ENCODE assay signal across 9 cellular contexts in genomic region chr2:234493117-234493516, GRCh38. TPM values are rescaled to one million over a fixed set of nuclear protein-coding genes. Genes with fewer than 3 reads are reported as not detected.
DNase-seq lines count a peak whose midpoint lies in the region; TF ChIP-seq lines count a peak whose summit lies in the region.
"Had no signal": no experiment of that assay in that cellular context is flagged by ENCODE, and none has a peak within 500 bp of the region (broad histone marks: within the 10 kb centered on the region; RNA-seq: fewer than 3 reads in every experiment).

No MANE protein-coding gene starts in this region.

- H3K36me3 Mint-ChIP-seq in MCF 10A (ENCODE audit: insufficient read depth, unreplicated experiment): no peaks in the 10 kb centered on the region

- peaks cover 22% of the 10 kb centered on the region for H3K27me3 ChIP-seq in HUES6 (ENCODE audit: control insufficient read depth, insufficient read depth, low read length)
- peaks cover 0 to 10% of the 10 kb centered on the region in 2 donors for H3K27me3 ChIP-seq in muscle layer of colon (ENCODE audit: control insufficient read depth in 1 of 2, insufficient read depth in 2 of 2, low read length in 2 of 2)

- H3K9ac ChIP-seq in HUES6 (ENCODE audit: low read length): no peak overlapping the region
- H3K9ac ChIP-seq in muscle layer of colon (ENCODE audit: low read length): no peak overlapping the region

- H3K4me1 ChIP-seq in HUES6 (ENCODE audit: control insufficient read depth, insufficient read depth, low read length) (peaks cover 14% of the 10 kb centered on the region), muscle layer of colon (ENCODE audit: insufficient read depth, low read length) (peaks cover 13% of the 10 kb centered on the region)

- H3K27ac ChIP-seq in HUES6 (ENCODE audit: low read depth, low read length) (no peak overlapping the region), muscle layer of colon (ENCODE audit: low read depth, low read length) (peak overlapping the region; percentile 31)

- H3K9me3 ChIP-seq in HUES6 (ENCODE audit: control insufficient read depth, insufficient read depth, low read depth, low read length) (no peaks in the 10 kb centered on the region), muscle layer of colon (ENCODE audit: low read length) (no peaks in the 10 kb centered on the region)

- no TSS peak for BruUV-seq in MCF 10A (replicated peaks; lab: Mats Ljungman, UMichigan)

- peaks cover 29% of the 10 kb centered on the region for H3K4me1 Mint-ChIP-seq in MCF 10A (ENCODE audit: insufficient read depth, unreplicated experiment)

- peak overlapping the region; percentile 18 for H3K4me3 Mint-ChIP-seq in MCF 10A (ENCODE audit: unreplicated experiment)

- H3K36me3 ChIP-seq in HUES6 (ENCODE audit: control insufficient read depth, insufficient read depth, low read length) (no peaks in the 10 kb centered on the region), muscle layer of colon (ENCODE audit: insufficient read depth, low read length) (no peaks in the 10 kb centered on the region)

- H3K4me3 ChIP-seq in AG04449 (ENCODE audit: low read depth, low read length): peak overlapping the region; percentile 98
- peak overlapping the region; percentile 92; the same call in 1 of the 2 replicates for H3K4me3 ChIP-seq in HUES6 (ENCODE audit: low read depth, low read length)
- H3K4me3 ChIP-seq in muscle layer of colon (ENCODE audit: low read depth in 1 of 2, low read length in 2 of 2): no peak overlapping the region

- POLR2A ChIA-PET in AG04449 (lab: Yijun Ruan, JAX): interaction anchor here (0.6 kb wide), 1 partner anchor 347 kb away, joined by 3 read pairs; no protein-coding TSS in a partner anchor
- POLR2A ChIA-PET in MCF 10A (lab: Yijun Ruan, JAX): interaction anchor here (1.1 to 4.3 kb wide), 4 partner anchors 40 to 189 kb away, joined by 4 to 23 read pairs (median 6); no protein-coding TSS in a partner anchor

- H3K27ac Mint-ChIP-seq in MCF 10A (ENCODE audit: low read depth, unreplicated experiment): peak overlapping the region; percentile 17

- H3K27me3 Mint-ChIP-seq in MCF 10A (ENCODE audit: insufficient read depth, unreplicated experiment): no peaks in the 10 kb centered on the region

- intact Hi-C loops in MCF 10A (cut with micrococcal nuclease): no loop called here

- CTCF ChIA-PET in AG04449 (lab: Yijun Ruan, JAX) (interaction anchor here (1.4 to 1.6 kb wide), 2 partner anchors 9 to 52 kb away, joined by 4 to 6 read pairs; no protein-coding TSS in a partner anchor), MCF 10A (lab: Yijun Ruan, JAX) (interaction anchor here (0.5 to 0.6 kb wide), 3 partner anchors 195 to 517 kb away, joined by 3 to 5 read pairs (median 4); no protein-coding TSS in a partner anchor)

- no peak for TF ChIP-seq CTCF in AG04449 (IDR thresholded peaks at IDR 0.05; ENCODE audit: insufficient read depth, low read length, missing control alignments)
- TF ChIP-seq CTCF in MCF 10A (IDR thresholded peaks at IDR 0.05; ENCODE audit: unreplicated experiment): no peak

- H3K9me3 Mint-ChIP-seq in MCF 10A (ENCODE audit: unreplicated experiment): no peaks in the 10 kb centered on the region

- no peak for DNase-seq in AG04449 (ENCODE audit: low read depth, low spot score)
- DNase-seq in MCF 10A (ENCODE audit: unreplicated experiment): no peak
- no peak for DNase-seq in amygdala (lab: John Stamatoyannopoulos, UW)
- DNase-seq in SW 1271 (lab: John Stamatoyannopoulos, UW): no peak
- DNase-seq in stimulated activated naive CD4-positive, alpha-beta T cell treated with Interleukin-2 at 50 U/mL for 16 hours (lab: John Stamatoyannopoulos, UW): no peak
- DNase-seq in middle frontal gyrus (ENCODE audit: extremely low spot score, low spot score): no peak
- DNase-seq: DMS153 had no signal

RNA-seq across cellular contexts. Expression of gene ARL4C, which starts 3.8 kb away (rescaled TPM):
- total RNA-seq in MCF 10A (2022): 3.5 and 6.4 TPM in 2 replicates

Comparison
In these comparisons a context has a peak if more than half of its experiments do, and no peak if none do; other contexts are left out.
1. H3K4me3 ChIP-seq: peak in AG04449 (single experiment) and HUES6 (single experiment); none in muscle layer of colon (0 of 2).